ENCODE assay signal across 1 cellular context in the genomic region with DNA sequence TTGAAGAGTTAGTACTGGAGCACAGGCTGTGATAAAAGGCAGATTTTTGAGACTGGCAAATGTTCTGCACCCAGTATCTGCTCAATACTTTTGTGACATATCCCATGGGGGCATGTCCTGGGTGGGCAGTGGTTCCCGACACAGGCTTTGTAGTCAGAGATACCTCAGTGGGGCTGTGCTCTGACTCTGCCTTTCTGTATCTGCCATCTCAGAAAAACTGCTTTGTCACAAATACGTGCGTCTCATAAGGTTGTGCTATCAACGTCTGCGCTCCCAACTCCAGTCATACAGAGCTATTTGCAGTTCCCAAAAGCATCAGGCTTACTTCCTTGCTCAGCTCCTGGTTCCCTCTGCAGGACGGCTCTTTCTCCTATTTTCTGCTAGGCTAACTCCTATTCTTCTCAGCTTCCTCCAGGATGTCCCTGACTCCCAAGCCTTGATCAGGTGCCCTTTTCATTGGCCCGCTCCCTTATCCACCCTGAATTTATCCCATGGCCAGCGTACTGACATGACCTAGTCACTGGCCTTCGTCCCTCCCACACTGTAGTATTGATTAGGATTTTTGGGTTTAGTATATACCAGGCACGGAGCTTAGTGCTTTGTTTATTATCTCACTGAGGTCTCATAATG.
A peak's percentile ranks its signal among the peaks of the same experiment; 100 is the strongest.
TF ChIP-seq lines count a peak whose summit lies in the region.

No MANE protein-coding gene starts in this region.

TF ChIP-seq in K562, 482 proteins besides CTCF, POLR2A, EP300 and RAD21 (continued from another document and continues in another):
- TF ChIP-seq, protein P1, sequence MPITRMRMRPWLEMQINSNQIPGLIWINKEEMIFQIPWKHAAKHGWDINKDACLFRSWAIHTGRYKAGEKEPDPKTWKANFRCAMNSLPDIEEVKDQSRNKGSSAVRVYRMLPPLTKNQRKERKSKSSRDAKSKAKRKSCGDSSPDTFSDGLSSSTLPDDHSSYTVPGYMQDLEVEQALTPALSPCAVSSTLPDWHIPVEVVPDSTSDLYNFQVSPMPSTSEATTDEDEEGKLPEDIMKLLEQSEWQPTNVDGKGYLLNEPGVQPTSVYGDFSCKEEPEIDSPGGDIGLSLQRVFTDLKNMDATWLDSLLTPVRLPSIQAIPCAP (CRISPR knock-in tag; IDR thresholded peaks at IDR 0.05; ENCODE audit: borderline replicate concordance) = no peak
- no peak for TF ChIP-seq RUNX1 (IDR thresholded peaks at IDR 0.05; ENCODE audit: low read depth)
- no peak for TF ChIP-seq TEAD1 (CRISPR knock-in tag; IDR thresholded peaks at IDR 0.05)
- no peak for TF ChIP-seq SOX6 (IDR thresholded peaks at IDR 0.05)
- TF ChIP-seq TCF7 (IDR thresholded peaks at IDR 0.05; ENCODE audit: borderline replicate concordance) = no peak
- no peak for TF ChIP-seq OTX1 (CRISPR knock-in tag; IDR thresholded peaks at IDR 0.05)
- TF ChIP-seq CCNT2 (IDR thresholded peaks at IDR 0.05; ENCODE audit: borderline replicate concordance, extremely low read depth, insufficient read length, low read depth, low read length) = peak; percentile 64
- TF ChIP-seq SMARCB1 (IDR thresholded peaks at IDR 0.05; ENCODE audit: insufficient read length, low read depth) = no peak
- no peak for TF ChIP-seq NFYB (IDR thresholded peaks at IDR 0.05; ENCODE audit: extremely low read depth, insufficient read length)
- TF ChIP-seq, protein P2, sequence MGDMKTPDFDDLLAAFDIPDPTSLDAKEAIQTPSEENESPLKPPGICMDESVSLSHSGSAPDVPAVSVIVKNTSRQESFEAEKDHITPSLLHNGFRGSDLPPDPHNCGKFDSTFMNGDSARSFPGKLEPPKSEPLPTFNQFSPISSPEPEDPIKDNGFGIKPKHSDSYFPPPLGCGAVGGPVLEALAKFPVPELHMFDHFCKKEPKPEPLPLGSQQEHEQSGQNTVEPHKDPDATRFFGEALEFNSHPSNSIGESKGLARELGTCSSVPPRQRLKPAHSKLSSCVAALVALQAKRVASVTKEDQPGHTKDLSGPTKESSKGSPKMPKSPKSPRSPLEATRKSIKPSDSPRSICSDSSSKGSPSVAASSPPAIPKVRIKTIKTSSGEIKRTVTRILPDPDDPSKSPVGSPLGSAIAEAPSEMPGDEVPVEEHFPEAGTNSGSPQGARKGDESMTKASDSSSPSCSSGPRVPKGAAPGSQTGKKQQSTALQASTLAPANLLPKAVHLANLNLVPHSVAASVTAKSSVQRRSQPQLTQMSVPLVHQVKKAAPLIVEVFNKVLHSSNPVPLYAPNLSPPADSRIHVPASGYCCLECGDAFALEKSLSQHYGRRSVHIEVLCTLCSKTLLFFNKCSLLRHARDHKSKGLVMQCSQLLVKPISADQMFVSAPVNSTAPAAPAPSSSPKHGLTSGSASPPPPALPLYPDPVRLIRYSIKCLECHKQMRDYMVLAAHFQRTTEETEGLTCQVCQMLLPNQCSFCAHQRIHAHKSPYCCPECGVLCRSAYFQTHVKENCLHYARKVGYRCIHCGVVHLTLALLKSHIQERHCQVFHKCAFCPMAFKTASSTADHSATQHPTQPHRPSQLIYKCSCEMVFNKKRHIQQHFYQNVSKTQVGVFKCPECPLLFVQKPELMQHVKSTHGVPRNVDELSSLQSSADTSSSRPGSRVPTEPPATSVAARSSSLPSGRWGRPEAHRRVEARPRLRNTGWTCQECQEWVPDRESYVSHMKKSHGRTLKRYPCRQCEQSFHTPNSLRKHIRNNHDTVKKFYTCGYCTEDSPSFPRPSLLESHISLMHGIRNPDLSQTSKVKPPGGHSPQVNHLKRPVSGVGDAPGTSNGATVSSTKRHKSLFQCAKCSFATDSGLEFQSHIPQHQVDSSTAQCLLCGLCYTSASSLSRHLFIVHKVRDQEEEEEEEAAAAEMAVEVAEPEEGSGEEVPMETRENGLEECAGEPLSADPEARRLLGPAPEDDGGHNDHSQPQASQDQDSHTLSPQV (IDR thresholded peaks at IDR 0.05) = peak; percentile 88
- TF ChIP-seq C11orf30 (IDR thresholded peaks at IDR 0.05; ENCODE audit: low read depth) = peak; percentile 95
- no peak for TF ChIP-seq CHD2 (IDR thresholded peaks at IDR 0.05; ENCODE audit: low read depth, low read length)
- TF ChIP-seq KDM5B (IDR thresholded peaks at IDR 0.05; ENCODE audit: insufficient replicate concordance, low read depth, low read length) = no peak
- TF ChIP-seq MCM5 (IDR thresholded peaks at IDR 0.05; ENCODE audit: low read depth) = no peak
- TF ChIP-seq FOXA1 (IDR thresholded peaks at IDR 0.05; ENCODE audit: borderline replicate concordance) = no peak
- TF ChIP-seq ZNF589 (CRISPR knock-in tag; IDR thresholded peaks at IDR 0.05; ENCODE audit: low read depth) = no peak
- 0 out of 2 replicates have a peak, but pooled peaks have one; percentile 18 for TF ChIP-seq EHMT2 (IDR thresholded peaks at IDR 0.05)
- no peak for TF ChIP-seq ZMIZ1 (IDR thresholded peaks at IDR 0.05; ENCODE audit: low read depth in 2 of 2, low read length in 2 of 2)
- no peak for TF ChIP-seq NCOA6 (IDR thresholded peaks at IDR 0.05)
- TF ChIP-seq KDM1A (IDR thresholded peaks at IDR 0.05) = no peak
- peak; percentile 13; the same call in 1 of the 2 replicates for TF ChIP-seq PHF8 (IDR thresholded peaks at IDR 0.05; ENCODE audit: borderline replicate concordance, low read length)
- no peak for TF ChIP-seq ZBTB26 (CRISPR knock-in tag; IDR thresholded peaks at IDR 0.05)
- TF ChIP-seq ZNF699 (CRISPR knock-in tag; IDR thresholded peaks at IDR 0.05; ENCODE audit: insufficient replicate concordance) = no peak
- TF ChIP-seq FOS (IDR thresholded peaks at IDR 0.05; ENCODE audit: extremely low read depth, insufficient read length) = no peak
- no peak for TF ChIP-seq AFF4 (CRISPR knock-in tag; IDR thresholded peaks at IDR 0.05)
- TF ChIP-seq, protein P3, sequence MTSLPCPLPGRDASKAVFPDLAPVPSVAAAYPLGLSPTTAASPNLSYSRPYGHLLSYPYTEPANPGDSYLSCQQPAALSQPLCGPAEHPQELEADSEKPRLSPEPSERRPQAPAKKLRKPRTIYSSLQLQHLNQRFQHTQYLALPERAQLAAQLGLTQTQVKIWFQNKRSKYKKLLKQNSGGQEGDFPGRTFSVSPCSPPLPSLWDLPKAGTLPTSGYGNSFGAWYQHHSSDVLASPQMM (CRISPR knock-in tag; IDR thresholded peaks at IDR 0.05) = no peak
- TF ChIP-seq XRCC4 (IDR thresholded peaks at IDR 0.05; ENCODE audit: extremely low read depth, insufficient read depth, insufficient read length) = no peak
- peak in 1 of 2 experiments; percentile 53; a peak in 1 of 4 replicates for TF ChIP-seq HDAC1 (IDR thresholded peaks at IDR 0.05)
- TF ChIP-seq ZNF408 (CRISPR knock-in tag; IDR thresholded peaks at IDR 0.05; ENCODE audit: low read depth) = no peak
- no peak for TF ChIP-seq MYNN (IDR thresholded peaks at IDR 0.05)
- TF ChIP-seq MYNN (CRISPR knock-in tag; IDR thresholded peaks at IDR 0.05) = no peak
- TF ChIP-seq WHSC1 (IDR thresholded peaks at IDR 0.05; ENCODE audit: low read length) = no peak
- TF ChIP-seq PTRF (tag; IDR thresholded peaks at IDR 0.05) = no peak
- no peak for TF ChIP-seq ZFP36 (IDR thresholded peaks at IDR 0.05; ENCODE audit: low read depth, low read length, partially characterized antibody)
- peak; percentile 88 for TF ChIP-seq MAFF (IDR thresholded peaks at IDR 0.05; ENCODE audit: low read length)
- TF ChIP-seq ZBTB9 (CRISPR knock-in tag; IDR thresholded peaks at IDR 0.05) = no peak
- TF ChIP-seq LCOR (CRISPR knock-in tag; IDR thresholded peaks at IDR 0.05) = no peak
- TF ChIP-seq, protein P4, sequence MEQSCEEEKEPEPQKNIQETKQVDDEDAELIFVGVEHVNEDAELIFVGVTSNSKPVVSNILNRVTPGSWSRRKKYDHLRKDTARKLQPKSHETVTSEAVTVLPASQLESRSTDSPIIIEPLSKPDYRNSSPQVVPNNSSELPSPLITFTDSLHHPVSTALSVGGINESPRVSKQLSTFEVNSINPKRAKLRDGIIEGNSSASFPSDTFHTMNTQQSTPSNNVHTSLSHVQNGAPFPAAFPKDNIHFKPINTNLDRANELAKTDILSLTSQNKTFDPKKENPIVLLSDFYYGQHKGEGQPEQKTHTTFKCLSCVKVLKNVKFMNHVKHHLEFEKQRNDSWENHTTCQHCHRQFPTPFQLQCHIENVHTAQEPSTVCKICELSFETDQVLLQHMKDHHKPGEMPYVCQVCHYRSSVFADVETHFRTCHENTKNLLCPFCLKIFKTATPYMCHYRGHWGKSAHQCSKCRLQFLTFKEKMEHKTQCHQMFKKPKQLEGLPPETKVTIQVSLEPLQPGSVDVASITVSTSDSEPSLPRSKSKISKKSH (CRISPR knock-in tag; IDR thresholded peaks at IDR 0.05) = no peak
- TF ChIP-seq SLC30A9 (CRISPR knock-in tag; IDR thresholded peaks at IDR 0.05) = no peak
- TF ChIP-seq, protein P5, sequence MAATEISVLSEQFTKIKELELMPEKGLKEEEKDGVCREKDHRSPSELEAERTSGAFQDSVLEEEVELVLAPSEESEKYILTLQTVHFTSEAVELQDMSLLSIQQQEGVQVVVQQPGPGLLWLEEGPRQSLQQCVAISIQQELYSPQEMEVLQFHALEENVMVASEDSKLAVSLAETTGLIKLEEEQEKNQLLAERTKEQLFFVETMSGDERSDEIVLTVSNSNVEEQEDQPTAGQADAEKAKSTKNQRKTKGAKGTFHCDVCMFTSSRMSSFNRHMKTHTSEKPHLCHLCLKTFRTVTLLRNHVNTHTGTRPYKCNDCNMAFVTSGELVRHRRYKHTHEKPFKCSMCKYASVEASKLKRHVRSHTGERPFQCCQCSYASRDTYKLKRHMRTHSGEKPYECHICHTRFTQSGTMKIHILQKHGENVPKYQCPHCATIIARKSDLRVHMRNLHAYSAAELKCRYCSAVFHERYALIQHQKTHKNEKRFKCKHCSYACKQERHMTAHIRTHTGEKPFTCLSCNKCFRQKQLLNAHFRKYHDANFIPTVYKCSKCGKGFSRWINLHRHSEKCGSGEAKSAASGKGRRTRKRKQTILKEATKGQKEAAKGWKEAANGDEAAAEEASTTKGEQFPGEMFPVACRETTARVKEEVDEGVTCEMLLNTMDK (IDR thresholded peaks at IDR 0.05; ENCODE audit: borderline replicate concordance, insufficient read depth, low read depth, low read length, poor library complexity, severe bottlenecking) = no peak
- no peak for TF ChIP-seq NEUROD1 (IDR thresholded peaks at IDR 0.05; ENCODE audit: borderline replicate concordance, low read depth, low read length, partially characterized antibody)
